ENCODE assay signal across 18 cellular contexts in the genomic region with DNA sequence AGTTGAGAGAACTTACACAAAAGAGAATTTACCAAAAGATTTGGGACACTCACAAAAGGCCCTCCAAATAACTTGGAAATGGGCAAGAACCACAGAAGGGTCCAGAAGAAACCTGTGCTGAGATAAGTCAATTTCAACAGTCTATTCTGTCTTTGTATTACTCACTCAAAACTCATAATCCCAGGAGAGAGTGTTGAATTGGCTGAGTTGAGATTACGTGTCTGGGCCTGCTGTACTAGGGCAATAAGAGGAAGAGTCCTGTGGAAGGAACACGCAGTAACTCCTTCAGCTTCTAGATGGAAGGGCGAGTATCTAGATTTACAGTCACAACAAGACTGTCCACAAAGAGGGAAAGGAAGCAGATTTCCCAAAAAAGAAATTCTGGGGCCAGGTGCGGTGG.
"Had no signal": no experiment of that assay in that cellular context is flagged by ENCODE, and none has a peak within 500 bp of the region (broad histone marks: within the 10 kb centered on the region; RNA-seq: fewer than 3 reads in every experiment).

No MANE protein-coding gene starts in this region.

- ATAC-seq: activated CD4-positive, alpha-beta T cell treated with anti-CD3 and anti-CD28 coated beads for 36 hours; activated T-cell treated with anti-CD3 and anti-CD28 coated beads, Interleukin-2, amount 50 U/mL, for 72 hours; left lobe of liver; natural killer cell treated with Interleukin-12 subunit alpha and Interleukin-12 subunit beta and Interleukin-15 and Interleukin-18, amount 100 ng/mL, for 72 hours had no signal

- H3K9me3 ChIP-seq: sigmoid colon, testis had no signal

- H3K27me3 ChIP-seq: brain microvascular endothelial cell, sigmoid colon, testis had no signal

- H3K36me3 ChIP-seq: brain microvascular endothelial cell, sigmoid colon, WERI-Rb-1 had no signal

- H3K4me1 ChIP-seq: sigmoid colon, testis had no signal

- H3K4me3 ChIP-seq: sigmoid colon, testis had no signal

- DNase-seq: activated CD4-positive, alpha-beta memory T cell treated with anti-CD3 and anti-CD28 coated beads, Interleukin-2, amount 10 ng/mL, durations not matched to agents 7 days and 5 days; activated CD4-positive, alpha-beta T cell treated with anti-CD3 and anti-CD28 coated beads for 36 hours; activated CD8-positive, alpha-beta memory T cell treated with anti-CD3 and anti-CD28 coated beads, Interleukin-2, amount 50 U/mL, for 4 hours; activated gamma-delta T cell treated with Interleukin-2 at 50 U/mL for 16 hours; activated naive CD8-positive, alpha-beta T cell treated with anti-CD3 and anti-CD28 coated beads for 36 hours; activated T-cell treated with anti-CD3 and anti-CD28 coated beads, Interleukin-2, amount 50 U/mL, for 72 hours; brain microvascular endothelial cell; glutamatergic neuron; mesenchymal stem cell; nucleus accumbens; sigmoid colon; stimulated activated CD4-positive, alpha-beta T cell treated with anti-CD3 and anti-CD28 coated beads, Interleukin-12 subunit alpha, Interleukin-12 subunit beta, amount 100 ng/mL, for 4 hours; stimulated activated naive CD4-positive, alpha-beta T cell treated with Interleukin-2 at 50 U/mL for 16 hours; T1000; testis; WERI-Rb-1 had no signal

- H3K27ac ChIP-seq: brain microvascular endothelial cell, sigmoid colon, testis, WERI-Rb-1 had no signal
